Comparison of ENCODE assay signal across 2 cellular contexts in the genomic region with DNA sequence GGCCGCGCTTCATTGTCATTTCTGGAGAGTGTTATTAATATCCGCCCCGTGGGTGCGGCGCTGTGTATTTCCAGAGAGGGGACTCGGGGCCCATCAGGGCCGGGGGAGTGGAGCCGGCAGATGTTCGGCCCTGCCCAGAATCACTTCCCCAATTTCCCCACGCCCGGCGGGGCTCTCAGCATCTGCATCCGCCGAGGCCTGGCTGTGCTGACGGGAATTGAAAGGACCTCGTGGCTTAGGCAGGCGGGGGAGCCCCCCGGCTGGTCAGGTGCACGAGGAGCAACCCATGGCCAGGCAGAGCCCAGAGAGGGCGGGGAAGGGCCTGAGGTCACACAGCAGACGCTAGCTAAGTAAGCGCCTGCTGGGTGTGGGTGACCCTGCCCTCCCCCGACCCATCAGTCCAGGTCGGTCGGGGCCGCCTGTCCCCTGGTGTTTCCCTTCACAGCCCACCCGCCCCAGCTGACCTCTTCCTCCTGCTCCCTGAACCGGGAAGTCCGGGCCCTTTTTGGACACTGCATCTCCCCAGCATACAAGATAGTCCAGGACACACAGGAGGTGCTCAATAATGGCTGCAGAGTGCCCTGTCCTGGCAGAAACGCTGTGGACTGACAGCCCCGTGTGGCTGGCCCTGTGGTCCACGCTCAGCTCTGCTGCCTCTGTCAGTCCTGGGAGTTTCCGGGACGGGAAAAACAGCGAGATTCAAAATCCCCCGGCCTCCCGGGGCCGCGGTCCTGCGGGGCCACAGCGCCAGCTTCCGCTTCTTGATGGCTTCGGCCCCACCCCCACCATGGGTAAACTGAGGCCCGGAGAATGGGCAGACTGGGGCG.
TF ChIP-seq lines count a peak whose summit lies in the region.

No MANE protein-coding gene starts in this region.

TF ChIP-seq in HEK293, 187 proteins besides CTCF, POLR2A, EP300 and RAD21:
- TF ChIP-seq, protein P1, sequence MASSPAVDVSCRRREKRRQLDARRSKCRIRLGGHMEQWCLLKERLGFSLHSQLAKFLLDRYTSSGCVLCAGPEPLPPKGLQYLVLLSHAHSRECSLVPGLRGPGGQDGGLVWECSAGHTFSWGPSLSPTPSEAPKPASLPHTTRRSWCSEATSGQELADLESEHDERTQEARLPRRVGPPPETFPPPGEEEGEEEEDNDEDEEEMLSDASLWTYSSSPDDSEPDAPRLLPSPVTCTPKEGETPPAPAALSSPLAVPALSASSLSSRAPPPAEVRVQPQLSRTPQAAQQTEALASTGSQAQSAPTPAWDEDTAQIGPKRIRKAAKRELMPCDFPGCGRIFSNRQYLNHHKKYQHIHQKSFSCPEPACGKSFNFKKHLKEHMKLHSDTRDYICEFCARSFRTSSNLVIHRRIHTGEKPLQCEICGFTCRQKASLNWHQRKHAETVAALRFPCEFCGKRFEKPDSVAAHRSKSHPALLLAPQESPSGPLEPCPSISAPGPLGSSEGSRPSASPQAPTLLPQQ (tag by site-specific recombination; IDR thresholded peaks at IDR 0.05): no peak
- TF ChIP-seq ZNF596 (tag by site-specific recombination; IDR thresholded peaks at IDR 0.05) (no peak), ZBTB20 (tag by site-specific recombination; IDR thresholded peaks at IDR 0.05) (no peak), GLIS2 (tag by site-specific recombination; IDR thresholded peaks at IDR 0.05) (no peak), ZNF768 (tag by site-specific recombination; IDR thresholded peaks at IDR 0.05) (peak; percentile 59; the same call in 1 of the 2 replicates)

TF ChIP-seq in GM23338, 12 proteins besides CTCF, POLR2A, EP300 and RAD21:
- TF ChIP-seq EZH2 (IDR thresholded peaks at IDR 0.05; ENCODE audit: low read depth, unreplicated experiment) (no peak), NANOG (IDR thresholded peaks at IDR 0.05; ENCODE audit: borderline replicate concordance) (no peak), STAT1 (IDR thresholded peaks at IDR 0.05; ENCODE audit: unreplicated experiment) (no peak), POLR2AphosphoS5 (IDR thresholded peaks at IDR 0.05; ENCODE audit: low read depth) (no peak), CREB1 (CRISPR knock-in tag; IDR thresholded peaks at IDR 0.05; ENCODE audit: low read depth) (no peak), JUNB (IDR thresholded peaks at IDR 0.05; ENCODE audit: unreplicated experiment) (no peak), EZH2phosphoT487 (IDR thresholded peaks at IDR 0.05; ENCODE audit: unreplicated experiment) (no peak), ZNF114 (CRISPR knock-in tag; IDR thresholded peaks at IDR 0.05) (no peak), ZNF331 (CRISPR knock-in tag; IDR thresholded peaks at IDR 0.05; ENCODE audit: low read depth) (no peak)
- TF ChIP-seq, protein P2, sequence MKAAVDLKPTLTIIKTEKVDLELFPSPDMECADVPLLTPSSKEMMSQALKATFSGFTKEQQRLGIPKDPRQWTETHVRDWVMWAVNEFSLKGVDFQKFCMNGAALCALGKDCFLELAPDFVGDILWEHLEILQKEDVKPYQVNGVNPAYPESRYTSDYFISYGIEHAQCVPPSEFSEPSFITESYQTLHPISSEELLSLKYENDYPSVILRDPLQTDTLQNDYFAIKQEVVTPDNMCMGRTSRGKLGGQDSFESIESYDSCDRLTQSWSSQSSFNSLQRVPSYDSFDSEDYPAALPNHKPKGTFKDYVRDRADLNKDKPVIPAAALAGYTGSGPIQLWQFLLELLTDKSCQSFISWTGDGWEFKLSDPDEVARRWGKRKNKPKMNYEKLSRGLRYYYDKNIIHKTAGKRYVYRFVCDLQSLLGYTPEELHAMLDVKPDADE (IDR thresholded peaks at IDR 0.05): no peak
- TF ChIP-seq, protein P3, sequence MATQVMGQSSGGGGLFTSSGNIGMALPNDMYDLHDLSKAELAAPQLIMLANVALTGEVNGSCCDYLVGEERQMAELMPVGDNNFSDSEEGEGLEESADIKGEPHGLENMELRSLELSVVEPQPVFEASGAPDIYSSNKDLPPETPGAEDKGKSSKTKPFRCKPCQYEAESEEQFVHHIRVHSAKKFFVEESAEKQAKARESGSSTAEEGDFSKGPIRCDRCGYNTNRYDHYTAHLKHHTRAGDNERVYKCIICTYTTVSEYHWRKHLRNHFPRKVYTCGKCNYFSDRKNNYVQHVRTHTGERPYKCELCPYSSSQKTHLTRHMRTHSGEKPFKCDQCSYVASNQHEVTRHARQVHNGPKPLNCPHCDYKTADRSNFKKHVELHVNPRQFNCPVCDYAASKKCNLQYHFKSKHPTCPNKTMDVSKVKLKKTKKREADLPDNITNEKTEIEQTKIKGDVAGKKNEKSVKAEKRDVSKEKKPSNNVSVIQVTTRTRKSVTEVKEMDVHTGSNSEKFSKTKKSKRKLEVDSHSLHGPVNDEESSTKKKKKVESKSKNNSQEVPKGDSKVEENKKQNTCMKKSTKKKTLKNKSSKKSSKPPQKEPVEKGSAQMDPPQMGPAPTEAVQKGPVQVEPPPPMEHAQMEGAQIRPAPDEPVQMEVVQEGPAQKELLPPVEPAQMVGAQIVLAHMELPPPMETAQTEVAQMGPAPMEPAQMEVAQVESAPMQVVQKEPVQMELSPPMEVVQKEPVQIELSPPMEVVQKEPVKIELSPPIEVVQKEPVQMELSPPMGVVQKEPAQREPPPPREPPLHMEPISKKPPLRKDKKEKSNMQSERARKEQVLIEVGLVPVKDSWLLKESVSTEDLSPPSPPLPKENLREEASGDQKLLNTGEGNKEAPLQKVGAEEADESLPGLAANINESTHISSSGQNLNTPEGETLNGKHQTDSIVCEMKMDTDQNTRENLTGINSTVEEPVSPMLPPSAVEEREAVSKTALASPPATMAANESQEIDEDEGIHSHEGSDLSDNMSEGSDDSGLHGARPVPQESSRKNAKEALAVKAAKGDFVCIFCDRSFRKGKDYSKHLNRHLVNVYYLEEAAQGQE (IDR thresholded peaks at IDR 0.05; ENCODE audit: unreplicated experiment): no peak
- TF ChIP-seq, protein P4, sequence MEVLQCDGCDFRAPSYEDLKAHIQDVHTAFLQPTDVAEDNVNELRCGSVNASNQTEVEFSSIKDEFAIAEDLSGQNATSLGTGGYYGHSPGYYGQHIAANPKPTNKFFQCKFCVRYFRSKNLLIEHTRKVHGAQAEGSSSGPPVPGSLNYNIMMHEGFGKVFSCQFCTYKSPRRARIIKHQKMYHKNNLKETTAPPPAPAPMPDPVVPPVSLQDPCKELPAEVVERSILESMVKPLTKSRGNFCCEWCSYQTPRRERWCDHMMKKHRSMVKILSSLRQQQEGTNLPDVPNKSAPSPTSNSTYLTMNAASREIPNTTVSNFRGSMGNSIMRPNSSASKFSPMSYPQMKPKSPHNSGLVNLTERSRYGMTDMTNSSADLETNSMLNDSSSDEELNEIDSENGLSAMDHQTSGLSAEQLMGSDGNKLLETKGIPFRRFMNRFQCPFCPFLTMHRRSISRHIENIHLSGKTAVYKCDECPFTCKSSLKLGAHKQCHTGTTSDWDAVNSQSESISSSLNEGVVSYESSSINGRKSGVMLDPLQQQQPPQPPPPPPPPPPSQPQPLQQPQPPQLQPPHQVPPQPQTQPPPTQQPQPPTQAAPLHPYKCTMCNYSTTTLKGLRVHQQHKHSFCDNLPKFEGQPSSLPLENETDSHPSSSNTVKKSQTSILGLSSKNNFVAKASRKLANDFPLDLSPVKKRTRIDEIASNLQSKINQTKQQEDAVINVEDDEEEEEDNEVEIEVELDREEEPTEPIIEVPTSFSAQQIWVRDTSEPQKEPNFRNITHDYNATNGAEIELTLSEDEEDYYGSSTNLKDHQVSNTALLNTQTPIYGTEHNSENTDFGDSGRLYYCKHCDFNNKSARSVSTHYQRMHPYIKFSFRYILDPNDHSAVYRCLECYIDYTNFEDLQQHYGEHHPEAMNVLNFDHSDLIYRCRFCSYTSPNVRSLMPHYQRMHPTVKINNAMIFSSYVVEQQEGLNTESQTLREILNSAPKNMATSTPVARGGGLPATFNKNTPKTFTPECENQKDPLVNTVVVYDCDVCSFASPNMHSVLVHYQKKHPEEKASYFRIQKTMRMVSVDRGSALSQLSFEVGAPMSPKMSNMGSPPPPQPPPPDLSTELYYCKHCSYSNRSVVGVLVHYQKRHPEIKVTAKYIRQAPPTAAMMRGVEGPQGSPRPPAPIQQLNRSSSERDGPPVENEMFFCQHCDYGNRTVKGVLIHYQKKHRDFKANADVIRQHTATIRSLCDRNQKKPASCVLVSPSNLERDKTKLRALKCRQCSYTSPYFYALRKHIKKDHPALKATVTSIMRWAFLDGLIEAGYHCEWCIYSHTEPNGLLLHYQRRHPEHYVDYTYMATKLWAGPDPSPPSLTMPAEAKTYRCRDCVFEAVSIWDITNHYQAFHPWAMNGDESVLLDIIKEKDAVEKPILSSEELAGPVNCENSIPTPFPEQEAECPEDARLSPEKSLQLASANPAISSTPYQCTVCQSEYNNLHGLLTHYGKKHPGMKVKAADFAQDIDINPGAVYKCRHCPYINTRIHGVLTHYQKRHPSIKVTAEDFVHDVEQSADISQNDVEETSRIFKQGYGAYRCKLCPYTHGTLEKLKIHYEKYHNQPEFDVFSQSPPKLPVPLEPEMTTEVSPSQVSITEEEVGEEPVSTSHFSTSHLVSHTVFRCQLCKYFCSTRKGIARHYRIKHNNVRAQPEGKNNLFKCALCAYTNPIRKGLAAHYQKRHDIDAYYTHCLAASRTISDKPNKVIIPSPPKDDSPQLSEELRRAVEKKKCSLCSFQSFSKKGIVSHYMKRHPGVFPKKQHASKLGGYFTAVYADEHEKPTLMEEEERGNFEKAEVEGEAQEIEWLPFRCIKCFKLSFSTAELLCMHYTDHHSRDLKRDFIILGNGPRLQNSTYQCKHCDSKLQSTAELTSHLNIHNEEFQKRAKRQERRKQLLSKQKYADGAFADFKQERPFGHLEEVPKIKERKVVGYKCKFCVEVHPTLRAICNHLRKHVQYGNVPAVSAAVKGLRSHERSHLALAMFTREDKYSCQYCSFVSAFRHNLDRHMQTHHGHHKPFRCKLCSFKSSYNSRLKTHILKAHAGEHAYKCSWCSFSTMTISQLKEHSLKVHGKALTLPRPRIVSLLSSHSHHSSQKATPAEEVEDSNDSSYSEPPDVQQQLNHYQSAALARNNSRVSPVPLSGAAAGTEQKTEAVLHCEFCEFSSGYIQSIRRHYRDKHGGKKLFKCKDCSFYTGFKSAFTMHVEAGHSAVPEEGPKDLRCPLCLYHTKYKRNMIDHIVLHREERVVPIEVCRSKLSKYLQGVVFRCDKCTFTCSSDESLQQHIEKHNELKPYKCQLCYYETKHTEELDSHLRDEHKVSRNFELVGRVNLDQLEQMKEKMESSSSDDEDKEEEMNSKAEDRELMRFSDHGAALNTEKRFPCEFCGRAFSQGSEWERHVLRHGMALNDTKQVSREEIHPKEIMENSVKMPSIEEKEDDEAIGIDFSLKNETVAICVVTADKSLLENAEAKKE (CRISPR knock-in tag; IDR thresholded peaks at IDR 0.05): no peak
